In genomic region chr13:73058741-73059459, GRCh38 we compare ENCODE assay signal across 1 cellular context.
A peak's percentile ranks its signal among the peaks of the same experiment; 100 is the strongest.
TF ChIP-seq lines count a peak whose summit lies in the region.

Gene KLF5 (plus strand): TSS chr13:73059005. CDS start chr13:73059328, 323 bp downstream.

TF ChIP-seq in IMR-90, 13 proteins besides CTCF, POLR2A, EP300 and RAD21:
- TF ChIP-seq BHLHE40 (IDR thresholded peaks at IDR 0.05; ENCODE audit: low read depth, low read length) (no peak), CHD1 (IDR thresholded peaks at IDR 0.05; ENCODE audit: low read depth, low read length) (no peak), NFE2L2 (IDR thresholded peaks at IDR 0.05; ENCODE audit: low read depth, low read length) (no peak), USF2 (IDR thresholded peaks at IDR 0.05; ENCODE audit: low read depth, low read length) (no peak), FOS (IDR thresholded peaks at IDR 0.05; ENCODE audit: low read depth, low read length) (peak; percentile 71; the same call in 1 of the 2 replicates), CEBPB (IDR thresholded peaks at IDR 0.05; ENCODE audit: low read depth, low read length) (no peak), SMC3 (IDR thresholded peaks at IDR 0.05; ENCODE audit: low read depth, low read length) (no peak), MAFK (IDR thresholded peaks at IDR 0.05; ENCODE audit: low read depth, low read length) (no peak), MXI1 (IDR thresholded peaks at IDR 0.05; ENCODE audit: borderline replicate concordance, low read depth, low read length) (peak; percentile 98), RFX5 (IDR thresholded peaks at IDR 0.05; ENCODE audit: low read depth, low read length) (no peak), MAZ (IDR thresholded peaks at IDR 0.05; ENCODE audit: borderline replicate concordance, low read depth, low read length) (peak; percentile 48; the same call in 1 of the 2 replicates), RCOR1 (IDR thresholded peaks at IDR 0.05; ENCODE audit: insufficient replicate concordance, low read length) (no peak), ELK1 (IDR thresholded peaks at IDR 0.05; ENCODE audit: borderline replicate concordance, low read depth, low read length) (no peak)
